In genomic region chr4:186240848-186241491, GRCh38 we compare ENCODE assay signal across 32 cellular contexts. TPM values are rescaled to one million over a fixed set of nuclear protein-coding genes. Genes with fewer than 3 reads are reported as not detected.
DNase-seq lines count a peak whose midpoint lies in the region; FAIRE-seq and TF ChIP-seq lines count a peak whose summit lies in the region.
"Had no signal": no experiment of that assay in that cellular context is flagged by ENCODE, and none has a peak within 500 bp of the region (broad histone marks: within the 10 kb centered on the region; RNA-seq: fewer than 3 reads in every experiment).

No MANE protein-coding gene starts in this region.

- no peak overlapping the region for H4K91ac ChIP-seq in H9 (ENCODE audit: insufficient read length, low read depth, low read length)
- H4K91ac ChIP-seq in H1 (replicated peaks; ENCODE audit: insufficient read length, low read length), result peak overlapping the region; percentile 20

- no peak overlapping the region for H2AFZ ChIP-seq in H9 (ENCODE audit: low read length)
- H2AFZ ChIP-seq in H1 (ENCODE audit: low read length), result no peak overlapping the region

- peak; percentile 74 for FAIRE-seq in H1 (lab: Jason Lieb, UNC)

- no peak overlapping the region for H2BK20ac ChIP-seq in H9 (ENCODE audit: low read depth, low read length, poor library complexity, severe bottlenecking)
- H2BK20ac ChIP-seq in H1 (ENCODE audit: low read length), result peak overlapping the region; percentile 97

- H3K4me1 ChIP-seq in H9 (ENCODE audit: insufficient read depth, low read length) (no peaks in the 10 kb centered on the region), H1 (replicated peaks in 1 of 4; ENCODE audit: control insufficient read depth in 3 of 4, insufficient read depth in 4 of 4, low read length in 3 of 4) (peaks cover 0 to 6% (median 4%) of the 10 kb centered on the region in 4 experiments; a peak in 5 of 7 replicates)
- H3K4me1 ChIP-seq: BLaER1 treated with 17β-estradiol and CSF1 and Interleukin-3, amounts not matched to agents 10 nM and 100 nM; foreskin keratinocyte; spleen had no signal

- peak overlapping the region; percentile 3 for H3K27ac ChIP-seq in H9 (ENCODE audit: insufficient read length, low read depth, low read length)
- no peak overlapping the region; the same call in 1 of the 2 replicates for H3K27ac ChIP-seq in H1 (ENCODE audit: low read depth, low read length)
- H3K27ac ChIP-seq: BLaER1 treated with 17β-estradiol and CSF1 and Interleukin-3, amounts not matched to agents 10 nM and 100 nM; esophagus muscularis mucosa; foreskin keratinocyte; heart right ventricle; spleen had no signal

- no peak overlapping the region for H2AK5ac ChIP-seq in H9 (ENCODE audit: insufficient read length, low read length)
- H2AK5ac ChIP-seq in H1 (ENCODE audit: low read depth, low read length), result peak overlapping the region; percentile 61; the same call in 1 of the 2 replicates

- TF ChIP-seq CTCF in H9 (conservative IDR thresholded peaks at IDR 0.05) (no peak), H1 (IDR thresholded peaks at IDR 0.05; ENCODE audit: control extremely low read depth in 1 of 3, insufficient read depth in 1 of 3, low read depth in 1 of 3, low read length in 3 of 3) (no peak)

- H3K79me1 ChIP-seq in H9 (ENCODE audit: insufficient read depth, low read depth, low read length, poor library complexity, severe bottlenecking), result no peaks in the 10 kb centered on the region
- H3K79me1 ChIP-seq in H1 (ENCODE audit: low read depth, low read length), result no peaks in the 10 kb centered on the region

- H2BK120ac ChIP-seq in H9 (ENCODE audit: low read depth, low read length, poor library complexity, severe bottlenecking), result no peak overlapping the region
- peak overlapping the region; percentile 8 for H2BK120ac ChIP-seq in H1 (replicated peaks; ENCODE audit: low read depth, low read length)

- H4K20me1 ChIP-seq in H9 (ENCODE audit: control insufficient read depth, insufficient read depth, insufficient read length) (peaks cover 2% of the 10 kb centered on the region), H1 (replicated peaks in 1 of 2; ENCODE audit: control insufficient read depth in 1 of 2, insufficient read depth in 2 of 2, low read length in 2 of 2) (peaks cover 0 to 3% of the 10 kb centered on the region in 2 experiments)
- H4K20me1 ChIP-seq: BLaER1 treated with 17β-estradiol and CSF1 and Interleukin-3, amounts not matched to agents 10 nM and 100 nM had no signal

- no CpG with 5 or more reads among the region's 7 CpGs for WGBS in H9 (ENCODE audit: extremely low coverage, insufficient read length, low lambda C conversion rate)
- WGBS in H1 (ENCODE audit: extremely low coverage in 1 of 2, insufficient coverage in 1 of 2, insufficient read length in 1 of 2, insufficient replicate concordance in 2 of 2, low coverage in 1 of 2, low lambda C conversion rate in 2 of 2, missing lambda C conversion rate in 1 of 2), 2 experiments, result 46% methylated on average over 7 of the region's 7 CpGs; no CpG with 5 or more reads in 1 of the 2 experiments

- H3K4ac ChIP-seq in H9 (ENCODE audit: low read depth, low read length) (no peak overlapping the region), H1 (replicated peaks; ENCODE audit: insufficient read length, low read depth, low read length) (no peak overlapping the region)

- no peak overlapping the region for H3K4me2 ChIP-seq in H9 (ENCODE audit: insufficient read depth, insufficient read length, low read length)
- H3K4me2 ChIP-seq in H1 (ENCODE audit: insufficient read depth in 1 of 2, low read depth in 2 of 2, low read length in 2 of 2), result peak overlapping the region; percentile 37 to 95
- H3K4me2 ChIP-seq: BLaER1 treated with 17β-estradiol and CSF1 and Interleukin-3, amounts not matched to agents 10 nM and 100 nM had no signal

- peaks cover 3 to 11% of the 10 kb centered on the region in 2 experiments; a peak in 2 of 4 replicates for H3K4me1 Mint-ChIP-seq in H9
- H3K4me1 Mint-ChIP-seq: activated naive CD8-positive, alpha-beta T cell treated with anti-CD3 and anti-CD28 coated beads, Interleukin-2, amount 50 U/mL, for 24 hours; memory B cell had no signal

- 0 out of 5 replicates have a peak overlapping the region, but pooled peaks of 1 of the 2 experiments have one; percentile 4 for H3K4me3 Mint-ChIP-seq in H9
- H3K4me3 Mint-ChIP-seq: activated naive CD8-positive, alpha-beta T cell treated with anti-CD3 and anti-CD28 coated beads, Interleukin-2, amount 50 U/mL, for 24 hours; activated T-cell treated with anti-CD3 and anti-CD28 coated beads, Interleukin-2, amount 50 U/mL, for 4 hours; dendritic cell treated with granulocyte-macrophage colony-stimulating factor and Interleukin-4, amounts not matched to agents 40 ng/mL and 50 ng/mL, for 4 days; memory B cell; type B pancreatic cell had no signal

- H3T11ph ChIP-seq in H9 (ENCODE audit: low read length), result no peak overlapping the region

- peaks cover 0 to 6% (median 3%) of the 10 kb centered on the region in 3 experiments; a peak in 4 of 7 replicates for H3K36me3 Mint-ChIP-seq in H9 (ENCODE audit: insufficient read depth in 1 of 3, low read depth in 3 of 3)
- H3K36me3 Mint-ChIP-seq: type B pancreatic cell had no signal

- H3K79me2 ChIP-seq in H9 (ENCODE audit: insufficient read depth, low read length) (peaks cover 10% of the 10 kb centered on the region; the same call in 1 of the 2 replicates), H1 (ENCODE audit: control insufficient read depth in 1 of 2, insufficient read depth in 2 of 2, low read length in 2 of 2) (peaks cover 4 to 27% of the 10 kb centered on the region in 2 experiments; a peak in 2 of 4 replicates)

- no peak for TF ChIP-seq EP300 in H1 (IDR thresholded peaks at IDR 0.05; ENCODE audit: borderline replicate concordance in 1 of 2, low read depth in 2 of 2, low read length in 2 of 2)

- H2BK15ac ChIP-seq in H9 (ENCODE audit: low read depth, low read length) (no peak overlapping the region), H1 (ENCODE audit: low read length) (0 out of 2 replicates have a peak overlapping the region, but pooled peaks have one; percentile 72)

- CTCF ChIA-PET in H1 (lab: Charles Lee; ENCODE audit: partially characterized antibody), result interaction anchor here (0.9 kb wide), 1 partner anchor 15 kb away, joined by 3 read pairs; no protein-coding TSS in a partner anchor

- H2BK5ac ChIP-seq in H9 (ENCODE audit: insufficient read length, low read length) (no peak overlapping the region), H1 (ENCODE audit: low read depth, low read length) (peak overlapping the region; percentile 96)

- no peaks in the 10 kb centered on the region for H3K27me3 ChIP-seq in H9 (ENCODE audit: insufficient read depth, low read length)
- no peaks in the 10 kb centered on the region for H3K27me3 ChIP-seq in H1 (replicated peaks in 1 of 4; ENCODE audit: control insufficient read depth in 3 of 4, extremely low read depth in 1 of 4, insufficient read depth in 3 of 4, low read length in 3 of 4)
- H3K27me3 ChIP-seq: BLaER1 treated with 17β-estradiol and CSF1 and Interleukin-3, amounts not matched to agents 10 nM and 100 nM; esophagus muscularis mucosa; foreskin keratinocyte; heart right ventricle; MG63; spleen had no signal

- TF ChIP-seq POLR2A in H1 (IDR thresholded peaks at IDR 0.05; ENCODE audit: control extremely low read depth in 1 of 2, low read depth in 2 of 2, low read length in 2 of 2), result peak; percentile 93 to 95

- TF ChIP-seq RAD21 in H1 (IDR thresholded peaks at IDR 0.05 in 1 of 2, conservative IDR thresholded peaks at IDR 0.05 in 1 of 2; ENCODE audit: low read depth in 2 of 2, low read length in 2 of 2), result no peak

- POLR2A ChIA-PET in H1 (lab: Charles Lee; ENCODE audit: partially characterized antibody), result interaction anchor here (0.7 to 2.9 kb wide), 10 partner anchors 9 to 95 kb away, joined by 3 to 14 read pairs (median 8); partner anchors contain the start of genes CYP4V2 and F11

- H3K23me2 ChIP-seq in H9 (ENCODE audit: insufficient read length, low read depth, low read length, poor library complexity, severe bottlenecking) (peaks cover 3% of the 10 kb centered on the region), H1 (ENCODE audit: low read depth, low read length) (peaks cover 3% of the 10 kb centered on the region; the same call in 1 of the 2 replicates)

- no peaks in the 10 kb centered on the region; a peak in 3 of 5 replicates for H3K9me3 Mint-ChIP-seq in H9

- no peak overlapping the region for H3K14ac ChIP-seq in H9 (ENCODE audit: insufficient read depth, low read length)
- no peak overlapping the region for H3K14ac ChIP-seq in H1 (ENCODE audit: insufficient read length)

- H3K23ac ChIP-seq in H9 (ENCODE audit: insufficient read length, low read depth, low read length) (no peak overlapping the region), H1 (ENCODE audit: insufficient read length) (no peak overlapping the region)

- H3K56ac ChIP-seq in H9 (ENCODE audit: insufficient read length, low read depth, low read length), result no peak overlapping the region
- no peak overlapping the region for H3K56ac ChIP-seq in H1 (replicated peaks; ENCODE audit: insufficient read length, low read depth, low read length)

- H3K4me3 ChIP-seq in H1 (ENCODE audit: extremely low read depth in 1 of 4, insufficient read depth in 2 of 4, low read depth in 3 of 4, low read length in 4 of 4), result peak overlapping the region in 1 of 4 experiments; percentile 95; a peak in 2 of 8 replicates
- H3K4me3 ChIP-seq: BLaER1 treated with 17β-estradiol and CSF1 and Interleukin-3, amounts not matched to agents 10 nM and 100 nM; esophagus muscularis mucosa; heart right ventricle; MG63; spleen had no signal

- no peaks in the 10 kb centered on the region; the same call in none of the 2 replicates for H3K27me3 Mint-ChIP-seq in H9 (ENCODE audit: low read depth)
- H3K27me3 Mint-ChIP-seq: activated naive CD8-positive, alpha-beta T cell treated with anti-CD3 and anti-CD28 coated beads, Interleukin-2, amount 50 U/mL, for 24 hours; dendritic cell treated with granulocyte-macrophage colony-stimulating factor and Interleukin-4, amounts not matched to agents 40 ng/mL and 50 ng/mL, for 4 days had no signal

- H4K5ac ChIP-seq in H9 (ENCODE audit: insufficient read length, low read depth, low read length) (no peak overlapping the region), H1 (ENCODE audit: insufficient read length, low read depth, low read length) (peak overlapping the region; percentile 12)

- no peaks in the 10 kb centered on the region for H3K9me3 ChIP-seq in H9 (ENCODE audit: control insufficient read depth, low read depth, low read length)
- H3K9me3 ChIP-seq in H1 (ENCODE audit: insufficient read depth in 2 of 2, low read depth in 1 of 2, low read length in 1 of 2), result no peaks in the 10 kb centered on the region; a peak in 2 of 4 replicates
- H3K9me3 ChIP-seq: esophagus muscularis mucosa, heart right ventricle, MG63 had no signal

- no peak overlapping the region for H2BK12ac ChIP-seq in H9 (ENCODE audit: insufficient read length, low read depth, low read length)
- H2BK12ac ChIP-seq in H1 (ENCODE audit: low read depth, low read length), result peak overlapping the region; percentile 96

- H4K8ac ChIP-seq in H9 (replicated peaks; ENCODE audit: insufficient read length, low read depth, low read length) (no peak overlapping the region), H1 (ENCODE audit: extremely low read depth, insufficient read depth, low read length) (peak overlapping the region; percentile 75; the same call in 1 of the 2 replicates)

- peaks cover 2 to 35% (median 16%) of the 10 kb centered on the region in 4 experiments; a peak in 5 of 8 replicates for H3K36me3 ChIP-seq in H1 (ENCODE audit: control insufficient read depth in 2 of 4, insufficient read depth in 4 of 4, low read length in 3 of 4)
- H3K36me3 ChIP-seq: BLaER1 treated with 17β-estradiol and CSF1 and Interleukin-3, amounts not matched to agents 10 nM and 100 nM; MG63; spleen had no signal

- H3K9ac ChIP-seq in H9 (ENCODE audit: extremely low read depth, insufficient read length, low read length) (no peak overlapping the region), H1 (replicated peaks in 1 of 4; ENCODE audit: extremely low read depth in 1 of 4, low read depth in 3 of 4, low read length in 3 of 4) (0 out of 7 replicates have a peak overlapping the region, but pooled peaks of 1 of the 4 experiments have one; percentile 13)
- H3K9ac ChIP-seq: BLaER1 treated with 17β-estradiol and CSF1 and Interleukin-3, amounts not matched to agents 10 nM and 100 nM had no signal

- H3K27ac Mint-ChIP-seq in H9, result peak overlapping the region in 1 of 3 experiments; percentile 68; a peak in 6 of 7 replicates
- H3K27ac Mint-ChIP-seq: activated naive CD8-positive, alpha-beta T cell treated with anti-CD3 and anti-CD28 coated beads, Interleukin-2, amount 50 U/mL, for 24 hours; dendritic cell treated with granulocyte-macrophage colony-stimulating factor and Interleukin-4, amounts not matched to agents 40 ng/mL and 50 ng/mL, for 4 days; memory B cell; type B pancreatic cell had no signal

- H3K18ac ChIP-seq in H9 (ENCODE audit: insufficient read length, low read depth, low read length) (no peak overlapping the region), H1 (ENCODE audit: extremely low read depth, low read length) (peak overlapping the region; percentile 89; the same call in 1 of the 2 replicates)

- DNase-seq in NCI-H2171 treated with DMSO at 0.1 percent for 48 hours (lab: John Stamatoyannopoulos, UW), result peak; percentile 51
- DNase-seq in NCI-H2171 (lab: John Stamatoyannopoulos, UW), result no peak
- peak; percentile 22 for DNase-seq in DMS114 treated with DMSO at 0.1 percent for 48 hours (lab: John Stamatoyannopoulos, UW; ENCODE audit: unreplicated experiment)
- no peak for DNase-seq in H9
- no peak for DNase-seq in H1 (ENCODE audit: low read depth in 1 of 2, low spot score in 2 of 2)
- DNase-seq in activated T-cell treated with anti-CD3 and anti-CD28 coated beads for 4 hours, result no peak
- DNase-seq in NCI-H187 treated with DMSO at 0.1 percent for 48 hours (lab: John Stamatoyannopoulos, UW), result no peak
- DNase-seq: activated CD4-positive, alpha-beta T cell treated with anti-CD3 and anti-CD28 coated beads for 48 hours; activated gamma-delta T cell treated with Interleukin-2 at 50 U/mL for 16 hours; activated naive CD8-positive, alpha-beta T cell treated with anti-CD3 and anti-CD28 coated beads, Interleukin-2, amount 50 U/mL, for 24 hours; activated T-cell treated with anti-CD3 and anti-CD28 coated beads, Interleukin-2, amount 50 U/mL, for 4 hours; central memory CD4-positive, alpha-beta T cell; foreskin keratinocyte; heart right ventricle; KBM-7; left colon; MG63; NCI-H1930; NCI-H82; PC-3; posterior cingulate gyrus; right cardiac atrium; spleen; stimulated activated CD4-positive, alpha-beta T cell treated with anti-CD3 and anti-CD28 coated beads, Interleukin-4, amount 100 ng/mL, for 1 hour had no signal

RNA-seq across cellular contexts. Expression of gene KLKB1, which starts 13.7 kb away (rescaled TPM):
- total RNA-seq in H9 (2021), result 20.1 and 21.8 TPM in 2 replicates
- total RNA-seq in H1 (2021; fragmentation: NEBNext Ultra II Directional; extraction: Animal tissue kit (Norgen Biotek cat#: 25700)), result 20.1 and 20.9 TPM in 2 replicates
- 7.5 and 12.0 TPM in 2 replicates for polyA plus RNA-seq in H1 (2011; rRNA removed)
- 13.2 TPM for polyA plus RNA-seq in H1 (2011; cell fraction: cytosol; rRNA removed)
- 9.8 TPM for polyA plus RNA-seq in H1 (2011; cell fraction: nucleus; rRNA removed)
- 21.0 to 30.7 TPM (median 21.7 TPM) in 4 replicates for polyA plus RNA-seq in H1 (2012, experiment 1 of 2)
- 2.5 TPM for polyA plus RNA-seq in H1 (2012, experiment 2 of 2)
- polyA plus RNA-seq in H1 (2013, experiment 1 of 2), result 16.9 TPM
- polyA plus RNA-seq in H1 (2013, experiment 2 of 2), result 15.6 TPM
- polyA minus RNA-seq in H1 (2011; rRNA and poly(A)+ RNA removed), result 11.2 and 18.7 TPM in 2 replicates
- polyA minus RNA-seq in H1 (2011; cell fraction: cytosol; rRNA and poly(A)+ RNA removed), result 7.1 TPM
- polyA minus RNA-seq in H1 (2011; cell fraction: nucleus; rRNA and poly(A)+ RNA removed), result 5.7 TPM
- total RNA-seq: Daoy, foreskin keratinocyte, PC-3 had no signal
- polyA plus RNA-seq: foreskin keratinocyte had no signal

RNA-seq across cellular contexts. Expression of gene F11, which starts 25.0 kb away (rescaled TPM):
- 0.50 and 0.97 TPM in 2 replicates for total RNA-seq in H9 (2021)
- 0.54 and 0.99 TPM in 2 replicates for total RNA-seq in H1 (2021; fragmentation: NEBNext Ultra II Directional; extraction: Animal tissue kit (Norgen Biotek cat#: 25700))
- 0.27 and 0.55 TPM in 2 replicates for polyA plus RNA-seq in H1 (2011; rRNA removed)
- 0.58 TPM for polyA plus RNA-seq in H1 (2011; cell fraction: cytosol; rRNA removed)
- 1.1 TPM for polyA plus RNA-seq in H1 (2011; cell fraction: nucleus; rRNA removed)
- polyA plus RNA-seq in H1 (2012, experiment 1 of 2), result 0.25 to 0.98 TPM (median 0.59 TPM) in 4 replicates
- not detected for polyA plus RNA-seq in H1 (2012, experiment 2 of 2)
- 0.95 TPM for polyA plus RNA-seq in H1 (2013, experiment 1 of 2)
- polyA plus RNA-seq in H1 (2013, experiment 2 of 2), result 0.94 TPM
- polyA minus RNA-seq in H1 (2011; rRNA and poly(A)+ RNA removed), result 0.63 and 0.91 TPM in 2 replicates
- polyA minus RNA-seq in H1 (2011; cell fraction: cytosol; rRNA and poly(A)+ RNA removed), result not detected
- 0.80 TPM for polyA minus RNA-seq in H1 (2011; cell fraction: nucleus; rRNA and poly(A)+ RNA removed)
- total RNA-seq: activated T-cell treated with anti-CD3 and anti-CD28 coated beads, Interleukin-2, amount 50 U/mL, for 4 hours; Daoy; esophagus muscularis mucosa; foreskin keratinocyte; PC-3; T-helper 2 cell treated with Interferon-gamma antibody and Interleukin-4, amounts not matched to agents 100 ng/mL and 5 ng/mL, for 36 hours had no signal
- polyA plus RNA-seq: AG04450, foreskin keratinocyte, right cardiac atrium, spleen had no signal

RNA-seq across cellular contexts. Expression of gene CYP4V2, which starts 49.6 kb away (rescaled TPM):
- total RNA-seq in H9 (2021), result 1.0 and 1.6 TPM in 2 replicates
- 1.0 and 1.4 TPM in 2 replicates for total RNA-seq in H1 (2021; fragmentation: NEBNext Ultra II Directional; extraction: Animal tissue kit (Norgen Biotek cat#: 25700))
- polyA plus RNA-seq in H1 (2011; rRNA removed), result 0.65 and 0.82 TPM in 2 replicates
- polyA plus RNA-seq in H1 (2011; cell fraction: cytosol; rRNA removed), result 1.5 TPM
- 1.1 TPM for polyA plus RNA-seq in H1 (2011; cell fraction: nucleus; rRNA removed)
- 0.52 to 0.94 TPM (median 0.69 TPM) in 4 replicates for polyA plus RNA-seq in H1 (2012, experiment 1 of 2)
- not detected for polyA plus RNA-seq in H1 (2012, experiment 2 of 2)
- polyA plus RNA-seq in H1 (2013, experiment 1 of 2), result 0.81 TPM
- 0.59 TPM for polyA plus RNA-seq in H1 (2013, experiment 2 of 2)
- 0.37 and 0.79 TPM in 2 replicates for polyA minus RNA-seq in H1 (2011; rRNA and poly(A)+ RNA removed)
- 1.1 TPM for polyA minus RNA-seq in H1 (2011; cell fraction: cytosol; rRNA and poly(A)+ RNA removed)
- polyA minus RNA-seq in H1 (2011; cell fraction: nucleus; rRNA and poly(A)+ RNA removed), result 1.9 TPM

Comparison
In these comparisons a context has a peak if more than half of its experiments do, and no peak if none do; other contexts are left out.
1. DNase-seq: peak in NCI-H2171 treated with DMSO at 0.1 percent for 48 hours (single experiment) and DMS114 treated with DMSO at 0.1 percent for 48 hours (single experiment); none in NCI-H2171 (single experiment), H9 (single experiment), H1 (0 of 2), activated T-cell treated with anti-CD3 and anti-CD28 coated beads for 4 hours (single experiment) and NCI-H187 treated with DMSO at 0.1 percent for 48 hours (single experiment).